10 cellular contexts compared by ENCODE assay signal in genomic region chr9:124474151-124474550, GRCh38. TPM values are rescaled to one million over a fixed set of nuclear protein-coding genes. Genes with fewer than 3 reads are reported as not detected.
"Had no signal": no experiment of that assay in that cellular context is flagged by ENCODE, and none has a peak within 500 bp of the region (broad histone marks: within the 10 kb centered on the region; RNA-seq: fewer than 3 reads in every experiment).

No MANE protein-coding gene starts in this region.

- H3K4me3 Mint-ChIP-seq: GM23338, HFFc6, IgD-negative memory B cell had no signal

- H3K27ac ChIP-seq: HL-60 had no signal

- H3K4me2 ChIP-seq: GM23338 had no signal

- H3K27ac Mint-ChIP-seq: GM23338, HFFc6, IgD-negative memory B cell had no signal

- DNase-seq: H9, HCEC 1CT, HFFc6, KG1 had no signal

- H2AFZ ChIP-seq: GM23338 had no signal

- H3K4me3 ChIP-seq: GM23338 had no signal

- H3K36me3 Mint-ChIP-seq: IgD-negative memory B cell had no signal

- ATAC-seq: HepG2 had no signal

- H3K9me3 Mint-ChIP-seq: GM23338, H9, HFFc6, IgD-negative memory B cell had no signal

- FAIRE-seq: H54, HepG2 had no signal

RNA-seq across cellular contexts. Expression of gene ADGRD2, which starts 23.9 kb away (rescaled TPM):
- total RNA-seq: HepG2, HFFc6, HT1080 had no signal
- polyA plus RNA-seq: HepG2, IgD-negative memory B cell had no signal

RNA-seq across cellular contexts. Expression of gene NR5A1, which starts 33.0 kb away (rescaled TPM):
- total RNA-seq: HFFc6, HT1080 had no signal
- polyA plus RNA-seq: GM23338, IgD-negative memory B cell had no signal
